32 cellular contexts compared by ENCODE assay signal in the genomic region with DNA sequence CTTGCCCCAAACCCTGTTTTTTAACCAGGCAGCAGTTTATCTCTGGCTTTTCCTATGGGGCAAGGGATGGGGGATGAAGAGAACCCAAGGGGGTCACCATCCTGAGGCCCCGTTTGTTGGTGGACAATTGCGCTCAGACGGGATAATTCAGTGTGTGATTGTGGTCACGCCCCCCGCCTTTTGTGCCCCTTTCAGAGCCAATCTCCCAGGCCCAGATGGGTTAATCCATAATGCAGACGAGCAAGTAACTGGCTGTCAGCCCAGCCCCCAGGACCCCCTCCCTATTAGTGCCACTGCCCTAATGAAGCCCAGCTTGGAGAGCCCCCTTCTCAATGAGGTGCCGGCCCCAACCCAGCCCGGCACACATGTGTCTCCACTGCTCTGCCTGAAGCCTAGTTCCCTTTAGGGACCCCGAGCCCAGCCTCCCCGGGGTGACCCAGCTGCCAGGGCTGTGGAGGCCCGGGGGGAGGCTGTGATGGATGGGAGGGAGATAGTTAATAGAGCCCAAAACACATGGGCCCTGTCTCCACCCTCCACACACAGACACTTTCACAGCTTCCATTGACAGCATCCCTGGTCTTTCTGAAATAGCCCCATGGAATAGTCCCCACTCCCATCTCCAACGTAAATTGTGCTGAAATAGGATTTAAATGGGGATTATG. TPM values are rescaled to one million over a fixed set of nuclear protein-coding genes. Genes with fewer than 3 reads are reported as not detected.
"Had no signal": no experiment of that assay in that cellular context is flagged by ENCODE, and none has a peak within 500 bp of the region (broad histone marks: within the 10 kb centered on the region; RNA-seq: fewer than 3 reads in every experiment).

No MANE protein-coding gene starts in this region.

- H3K36me3 ChIP-seq: brain microvascular endothelial cell, esophagus squamous epithelium, gastroesophageal sphincter, heart right ventricle, WERI-Rb-1 had no signal

- ATAC-seq: activated CD4-positive, alpha-beta T cell treated with anti-CD3 and anti-CD28 coated beads for 36 hours; activated CD4-positive, CD25-positive, alpha-beta regulatory T cell treated with anti-CD3 and anti-CD28 coated beads, Interleukin-2, amount 50 U/mL, for 24 hours; activated T-cell treated with anti-CD3 and anti-CD28 coated beads, Interleukin-2, amount 50 U/mL, for 72 hours; gastroesophageal sphincter; heart right ventricle; T-helper 17 cell had no signal

- H3K27ac Mint-ChIP-seq: activated B cell treated with CpG ODN at 0.5 μM for 24 hours; activated CD4-positive, alpha-beta memory T cell treated with anti-CD3 and anti-CD28 coated beads for 36 hours; activated CD4-positive, alpha-beta T cell treated with anti-CD3 and anti-CD28 coated beads for 36 hours; activated CD4-positive, alpha-beta T cell treated with anti-CD3 and anti-CD28 coated beads, Interleukin-2, amount 10 ng/mL, durations not matched to agents 24 days and 14 days; activated naive CD8-positive, alpha-beta T cell; activated T-cell treated with anti-CD3 and anti-CD28 coated beads, Interleukin-2, amount 50 U/mL, for 24 hours; activated T-cell treated with anti-CD3 and anti-CD28 coated beads, Interleukin-2, amount 50 U/mL, for 72 hours; T-helper 17 cell had no signal

- H3K36me3 Mint-ChIP-seq: activated CD4-positive, alpha-beta memory T cell treated with anti-CD3 and anti-CD28 coated beads for 36 hours; activated naive CD8-positive, alpha-beta T cell had no signal

- H3K27ac ChIP-seq: brain microvascular endothelial cell, epithelial cell of prostate, esophagus squamous epithelium, gastroesophageal sphincter, heart right ventricle, WERI-Rb-1 had no signal

- H3K4me1 Mint-ChIP-seq: activated B cell treated with CpG ODN at 0.5 μM for 24 hours; activated CD4-positive, alpha-beta T cell treated with anti-CD3 and anti-CD28 coated beads, Interleukin-2, amount 10 ng/mL, durations not matched to agents 24 days and 14 days; central memory CD8-positive, alpha-beta T cell; T-helper 17 cell had no signal

- DNase-seq: activated B cell treated with CpG ODN at 0.5 μM for 24 hours; activated CD4-positive, alpha-beta memory T cell treated with anti-CD3 and anti-CD28 coated beads for 36 hours; activated CD4-positive, alpha-beta T cell treated with anti-CD3 and anti-CD28 coated beads for 36 hours; activated CD4-positive, alpha-beta T cell treated with anti-CD3 and anti-CD28 coated beads, Interleukin-2, amount 10 ng/mL, durations not matched to agents 24 days and 14 days; activated CD8-positive, alpha-beta memory T cell treated with anti-CD3 and anti-CD28 coated beads, Interleukin-2, amount 50 U/mL, for 48 hours; activated gamma-delta T cell; activated naive CD4-positive, alpha-beta T cell; activated naive CD4-positive, alpha-beta T cell treated with anti-CD3 and anti-CD28 coated beads, Interleukin-2, amount 50 U/mL, for 16 hours; activated T-cell treated with anti-CD3 and anti-CD28 coated beads for 4 hours; activated T-cell treated with anti-CD3 and anti-CD28 coated beads, Interleukin-2, amount 50 U/mL, for 24 hours; activated T-cell treated with anti-CD3 and anti-CD28 coated beads, Interleukin-2, amount 50 U/mL, for 72 hours; amniotic stem cell; anterior cingulate cortex; brain microvascular endothelial cell; cortex of kidney; dermis blood vessel endothelial cell; effector memory CD4-positive, alpha-beta T cell; esophagus squamous epithelium; foreskin melanocyte; heart right ventricle; T-helper 1 cell; T-helper 17 cell; WERI-Rb-1 had no signal

- H3K9me3 Mint-ChIP-seq: activated B cell treated with CpG ODN at 0.5 μM for 24 hours; activated CD4-positive, alpha-beta memory T cell treated with anti-CD3 and anti-CD28 coated beads for 36 hours; activated CD4-positive, alpha-beta T cell treated with anti-CD3 and anti-CD28 coated beads, Interleukin-2, amount 10 ng/mL, durations not matched to agents 24 days and 14 days; activated T-cell treated with anti-CD3 and anti-CD28 coated beads, Interleukin-2, amount 50 U/mL, for 24 hours; activated T-cell treated with anti-CD3 and anti-CD28 coated beads, Interleukin-2, amount 50 U/mL, for 72 hours; central memory CD8-positive, alpha-beta T cell had no signal

- FAIRE-seq: astrocyte, bronchial epithelial cell, endothelial cell of umbilical vein, TTC549 had no signal

- H3K9me3 ChIP-seq: esophagus squamous epithelium, gastroesophageal sphincter, heart right ventricle had no signal

- H3K4me3 Mint-ChIP-seq: activated B cell treated with CpG ODN at 0.5 μM for 24 hours; activated CD4-positive, alpha-beta memory T cell treated with anti-CD3 and anti-CD28 coated beads for 36 hours; activated CD4-positive, alpha-beta T cell treated with anti-CD3 and anti-CD28 coated beads for 36 hours; activated CD4-positive, alpha-beta T cell treated with anti-CD3 and anti-CD28 coated beads, Interleukin-2, amount 10 ng/mL, durations not matched to agents 24 days and 14 days; activated naive CD8-positive, alpha-beta T cell; activated T-cell treated with anti-CD3 and anti-CD28 coated beads, Interleukin-2, amount 50 U/mL, for 24 hours; activated T-cell treated with anti-CD3 and anti-CD28 coated beads, Interleukin-2, amount 50 U/mL, for 72 hours; central memory CD8-positive, alpha-beta T cell; T-helper 17 cell had no signal

- H3K4me3 ChIP-seq: esophagus squamous epithelium, gastroesophageal sphincter, heart right ventricle had no signal

RNA-seq across cellular contexts. Expression of gene ROBO4, which starts 51.5 kb away (rescaled TPM):
- total RNA-seq: activated B cell treated with CpG ODN at 0.5 μM for 24 hours; activated CD4-positive, alpha-beta memory T cell treated with anti-CD3 and anti-CD28 coated beads for 36 hours; activated CD4-positive, alpha-beta T cell treated with anti-CD3 and anti-CD28 coated beads for 36 hours; activated CD4-positive, alpha-beta T cell treated with anti-CD3 and anti-CD28 coated beads, Interleukin-2, amount 10 ng/mL, durations not matched to agents 24 days and 14 days; activated T-cell treated with anti-CD3 and anti-CD28 coated beads, Interleukin-2, amount 50 U/mL, for 72 hours; bronchial epithelial cell; T-helper 17 cell had no signal
